ENCODE assay signal across 5 cellular contexts in the genomic region with DNA sequence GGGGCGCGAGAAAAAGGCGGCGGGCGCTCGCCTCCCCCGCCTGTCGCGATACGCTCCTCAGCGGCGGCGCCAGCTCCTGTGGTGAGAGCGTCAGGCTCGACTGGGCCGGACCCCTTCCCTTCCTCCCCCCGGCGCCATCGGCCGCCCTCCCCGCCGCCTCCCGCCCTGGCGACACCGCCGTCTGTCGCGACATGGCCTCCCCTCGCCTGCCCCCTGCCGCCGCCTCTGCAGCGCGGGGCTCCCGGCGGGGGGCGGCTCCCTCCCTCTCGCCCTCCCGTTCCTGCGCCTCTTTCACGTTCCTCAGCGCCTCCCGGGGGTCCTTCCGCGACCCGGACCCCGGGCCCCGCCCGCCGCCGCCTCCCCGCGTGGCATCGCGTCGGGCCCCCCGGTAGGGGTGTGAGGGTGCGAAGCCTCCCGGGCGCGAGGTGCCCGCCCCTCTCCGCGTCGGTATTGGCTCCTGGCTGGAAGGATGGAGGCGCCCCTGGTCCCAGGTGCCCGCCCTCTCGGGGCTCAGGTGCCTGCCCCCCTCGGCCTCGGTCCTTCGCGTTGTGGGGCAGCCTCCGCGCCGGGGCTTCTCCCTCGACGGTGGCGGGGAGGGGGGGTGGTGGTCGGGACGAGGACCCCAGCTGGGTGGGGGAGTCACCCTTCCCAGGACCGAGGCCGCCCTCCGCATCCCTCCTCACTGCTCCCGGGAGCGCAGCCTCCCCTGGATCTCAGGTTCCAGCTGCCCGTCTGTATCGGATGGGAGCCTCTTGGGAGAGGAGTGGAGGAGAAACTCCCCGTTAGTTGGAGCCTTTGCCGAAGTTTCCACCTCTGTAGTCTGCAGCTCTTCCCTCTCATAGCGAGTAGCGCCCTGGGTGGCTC. TPM values are rescaled to one million over a fixed set of nuclear protein-coding genes. Genes with fewer than 3 reads are reported as not detected.
DNase-seq lines count a peak whose midpoint lies in the region; ATAC-seq and TF ChIP-seq lines count a peak whose summit lies in the region.

No MANE protein-coding gene starts in this region.

- no peaks in the 10 kb centered on the region for H3F3A ChIP-seq in Loucy (ENCODE audit: low read depth)

- peak overlapping the region; percentile 97 for H3K9ac ChIP-seq in Loucy (ENCODE audit: low read depth, low read length, poor library complexity, severe bottlenecking)
- peak overlapping the region; percentile 88 for H3K9ac ChIP-seq in adipocyte (ENCODE audit: low read length)

- H3K9me2 ChIP-seq in Loucy (replicated peaks; ENCODE audit: low read depth, low read length): no peaks in the 10 kb centered on the region

- intact Hi-C loops in mucosa of descending colon (cut with DNase I, micrococcal nuclease): no loop called here

- 0 out of 2 replicates have a peak overlapping the region, but pooled peaks have one; percentile 41 for H2AFZ ChIP-seq in Loucy (ENCODE audit: low read length)

- peaks cover 11% of the 10 kb centered on the region; the same call in 1 of the 2 replicates for H3K36me3 ChIP-seq in Loucy (ENCODE audit: insufficient read depth, low read length)
- H3K36me3 ChIP-seq in adipocyte (ENCODE audit: control insufficient read depth, insufficient read depth, low read length, severe bottlenecking): peaks cover 8% of the 10 kb centered on the region
- H3K36me3 ChIP-seq in mucosa of descending colon (ENCODE audit: low read depth): peaks cover 7% of the 10 kb centered on the region

- ATAC-seq in mucosa of descending colon (no peak), GM18519 (IDR thresholded peaks at IDR 0.05; ENCODE audit: low FRiP score, unreplicated experiment) (no peak)

- H3K4me3 ChIP-seq in Loucy (ENCODE audit: low read length, poor library complexity, severe bottlenecking) (peak overlapping the region; percentile 86), adipocyte (ENCODE audit: low read length) (peak overlapping the region; percentile 74), mucosa of descending colon (peak overlapping the region; percentile 99)

- H4K20me1 ChIP-seq in Loucy (ENCODE audit: insufficient read depth, low read length, poor library complexity, severe bottlenecking): peaks cover 52% of the 10 kb centered on the region

- DNase-seq in adipocyte (ENCODE audit: low read depth) (peak; percentile 58), mucosa of descending colon (peak in 2 of 3 donors; percentile 63 to 73), pons (ENCODE audit: low spot score) (no peak)

- peak overlapping the region; percentile 82 for H3K4me2 ChIP-seq in Loucy (ENCODE audit: low read depth, low read length, poor library complexity, severe bottlenecking)

- TF ChIP-seq CTCF in Loucy (conservative IDR thresholded peaks at IDR 0.05; ENCODE audit: low read length) (no peak), mucosa of descending colon (IDR thresholded peaks at IDR 0.05) (no peak)

- H3K4me1 ChIP-seq in Loucy (ENCODE audit: insufficient read depth, low read length, poor library complexity, severe bottlenecking) (peaks cover 39% of the 10 kb centered on the region), adipocyte (ENCODE audit: control insufficient read depth, insufficient read depth, low read length) (peaks cover 17% of the 10 kb centered on the region), mucosa of descending colon (ENCODE audit: low read depth) (peaks cover 35% of the 10 kb centered on the region)

- H3K27me3 ChIP-seq in Loucy (ENCODE audit: insufficient read depth, low read length, poor library complexity, severe bottlenecking) (peaks cover 5% of the 10 kb centered on the region), adipocyte (replicated peaks; ENCODE audit: control insufficient read depth, insufficient read depth, low read length) (peaks cover 2% of the 10 kb centered on the region)

- H3K9me3 ChIP-seq in Loucy (ENCODE audit: insufficient read depth, low read depth, low read length) (no peaks in the 10 kb centered on the region), adipocyte (ENCODE audit: control insufficient read depth, low read length) (no peaks in the 10 kb centered on the region), mucosa of descending colon (no peaks in the 10 kb centered on the region)

- peaks cover 53% of the 10 kb centered on the region for H3K79me2 ChIP-seq in Loucy (ENCODE audit: insufficient read depth, low read length)

RNA-seq across cellular contexts. Expression of a gene that starts 0.6 kb away (rescaled TPM):
- total RNA-seq in mucosa of descending colon: 10 to 100 TPM; 42.4 to 47.9 (median 43.7) TPM

RNA-seq across cellular contexts. Expression of a gene that starts 21.4 kb away (rescaled TPM):
- 10 to 100 TPM in 1 of 3 donors, 1 to 10 TPM in 2; 7.5 to 10.8 (median 8.0) TPM for total RNA-seq in mucosa of descending colon

RNA-seq across cellular contexts. Expression of a gene that starts 22.6 kb away (rescaled TPM):
- 10 to 100 TPM; 34.3 to 54.6 (median 39.9) TPM for total RNA-seq in mucosa of descending colon

RNA-seq across cellular contexts. Expression of a gene that starts 22.7 kb away (rescaled TPM):
- 10 to 100 TPM in 2 of 3 donors, 1 to 10 TPM in 1; 9.8 to 18.2 (median 15.3) TPM for total RNA-seq in mucosa of descending colon

RNA-seq across cellular contexts. Expression of a gene that starts 34.8 kb away (rescaled TPM):
- total RNA-seq in mucosa of descending colon: 100 to 1,000 TPM; 107 to 276 (median 178) TPM
